ENCODE assay signal across 10 cellular contexts in the genomic region with DNA sequence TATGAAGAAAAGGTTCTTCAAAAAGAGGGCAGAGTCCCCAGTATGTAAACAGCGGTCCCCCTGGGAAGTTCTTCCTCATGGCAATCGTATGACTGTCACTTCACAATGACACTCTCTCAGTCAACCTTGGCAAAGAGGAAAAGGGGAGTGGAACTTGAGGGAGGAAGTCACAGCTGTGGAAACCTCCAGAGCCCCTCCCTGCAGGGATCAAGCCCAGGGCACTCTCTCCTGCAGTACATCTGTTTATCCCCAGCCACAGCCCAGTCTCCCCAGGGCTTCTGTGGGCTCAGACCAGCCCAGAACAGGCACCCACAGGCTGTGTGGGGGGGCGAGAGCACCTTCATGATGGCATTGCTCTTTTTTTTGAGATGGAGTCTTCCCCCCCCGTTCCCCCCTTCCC. TPM values are rescaled to one million over a fixed set of nuclear protein-coding genes. Genes with fewer than 3 reads are reported as not detected.
DNase-seq lines count a peak whose midpoint lies in the region; ATAC-seq and TF ChIP-seq lines count a peak whose summit lies in the region.
"Had no signal": no experiment of that assay in that cellular context is flagged by ENCODE, and none has a peak within 500 bp of the region (broad histone marks: within the 10 kb centered on the region; RNA-seq: fewer than 3 reads in every experiment).

No MANE protein-coding gene starts in this region.

- H3K9me3 Mint-ChIP-seq in activated B cell treated with CpG ODN at 0.5 μM for 24 hours (no peaks in the 10 kb centered on the region), neural crest cell (no peaks in the 10 kb centered on the region), progenitor cell of endocrine pancreas (ENCODE audit: low read depth) (no peaks in the 10 kb centered on the region)

- H3K4me1 Mint-ChIP-seq in activated B cell treated with CpG ODN at 0.5 μM for 24 hours: peaks cover 24% of the 10 kb centered on the region
- H3K4me1 Mint-ChIP-seq in neural crest cell: peaks cover 17% of the 10 kb centered on the region
- peaks cover 9% of the 10 kb centered on the region for H3K4me1 Mint-ChIP-seq in progenitor cell of endocrine pancreas (ENCODE audit: low read depth)

- in situ Hi-C loops in KBM-7 (cut with MboI; ENCODE audit: low pct_unique_long_range_greater_than_20kb, low sequenced_read_pairs): no loop called here

- DNase-seq in DMS 273 (lab: John Stamatoyannopoulos, UW; ENCODE audit: unreplicated experiment) (peak; percentile 23), DMS 273 treated with DMSO at 0.1 percent for 48 hours (lab: John Stamatoyannopoulos, UW) (no peak), KBM-7 (peak; percentile 75), activated B cell treated with CpG ODN at 0.5 μM for 24 hours (no peak), neural crest cell (ENCODE audit: low read depth, low spot score) (no peak), NCI-H748 treated with DMSO at 0.1 percent for 48 hours (lab: John Stamatoyannopoulos, UW) (no peak), progenitor cell of endocrine pancreas (ENCODE audit: low spot score, unreplicated experiment) (no peak)
- DNase-seq: NCI-H524, T-helper 9 cell had no signal

- intact Hi-C loops in activated B cell treated with CpG ODN at 0.5 μM for 24 hours (cut with micrococcal nuclease): no loop called here

- POLR2A ChIA-PET in activated B cell treated with CpG ODN at 0.5 μM for 24 hours (lab: Charles Lee): interaction anchor here (0.5 to 1.1 kb wide), 3 partner anchors 28 to 430 kb away, joined by 5 to 10 read pairs (median 7); a partner anchor contains a TSS

- H3K36me3 Mint-ChIP-seq in activated B cell treated with CpG ODN at 0.5 μM for 24 hours (ENCODE audit: low read depth) (peaks cover 3% of the 10 kb centered on the region), neural crest cell (ENCODE audit: low read depth) (no peaks in the 10 kb centered on the region), progenitor cell of endocrine pancreas (ENCODE audit: insufficient read depth) (no peaks in the 10 kb centered on the region)

- peak overlapping the region; percentile 81 for H3K4me3 Mint-ChIP-seq in activated B cell treated with CpG ODN at 0.5 μM for 24 hours
- H3K4me3 Mint-ChIP-seq in neural crest cell: peak overlapping the region; percentile 72
- H3K4me3 Mint-ChIP-seq in progenitor cell of endocrine pancreas (ENCODE audit: low read depth): no peak overlapping the region

- H3K27ac Mint-ChIP-seq in activated B cell treated with CpG ODN at 0.5 μM for 24 hours (no peak overlapping the region), neural crest cell (ENCODE audit: unreplicated experiment) (no peak overlapping the region), progenitor cell of endocrine pancreas (no peak overlapping the region)

- ATAC-seq in activated B cell treated with CpG ODN at 0.5 μM for 24 hours (ENCODE audit: low read depth) (no peak), HG03175 (IDR thresholded peaks at IDR 0.05; ENCODE audit: unreplicated experiment) (no peak)

- TF ChIP-seq CTCF in activated B cell treated with CpG ODN at 0.5 μM for 24 hours (IDR thresholded peaks at IDR 0.05) (no peak), neural crest cell (conservative IDR thresholded peaks at IDR 0.05) (no peak), progenitor cell of endocrine pancreas (IDR thresholded peaks at IDR 0.05; ENCODE audit: unreplicated experiment) (no peak)

- H3K27me3 Mint-ChIP-seq in activated B cell treated with CpG ODN at 0.5 μM for 24 hours (no peaks in the 10 kb centered on the region), neural crest cell (ENCODE audit: low read depth) (peaks cover 7% of the 10 kb centered on the region), progenitor cell of endocrine pancreas (peaks cover 6% of the 10 kb centered on the region)

- CTCF ChIA-PET in activated B cell treated with CpG ODN at 0.5 μM for 24 hours (lab: Charles Lee): no interaction called here

RNA-seq across cellular contexts. Expression of a gene that starts 2.0 kb away (rescaled TPM):
- total RNA-seq in activated B cell treated with CpG ODN at 0.5 μM for 24 hours: 27.6 and 31.9 TPM in 2 replicates
- 53.9 and 59.0 TPM in 2 replicates for total RNA-seq in neural crest cell
- 65.8 and 69.2 TPM in 2 replicates for total RNA-seq in progenitor cell of endocrine pancreas

RNA-seq across cellular contexts. Expression of a gene that starts 29.3 kb away (rescaled TPM):
- total RNA-seq in activated B cell treated with CpG ODN at 0.5 μM for 24 hours: not detected in 2 replicates
- 81.6 and 83.4 TPM in 2 replicates for total RNA-seq in neural crest cell
- 170 and 174 TPM in 2 replicates for total RNA-seq in progenitor cell of endocrine pancreas

RNA-seq across cellular contexts. Expression of a gene that starts 44.1 kb away (rescaled TPM):
- total RNA-seq in activated B cell treated with CpG ODN at 0.5 μM for 24 hours (70.7 and 78.3 TPM in 2 replicates), neural crest cell (47.2 and 58.6 TPM in 2 replicates), progenitor cell of endocrine pancreas (46.3 and 51.6 TPM in 2 replicates)

Comparison
In these comparisons a context has a peak if more than half of its experiments do, and no peak if none do; other contexts are left out.
1. DNase-seq: peak in DMS 273 (single experiment) and KBM-7 (single experiment); none in DMS 273 treated with DMSO at 0.1 percent for 48 hours (single experiment), activated B cell treated with CpG ODN at 0.5 μM for 24 hours (single experiment), neural crest cell (single experiment), NCI-H748 treated with DMSO at 0.1 percent for 48 hours (single experiment) and progenitor cell of endocrine pancreas (single experiment).
2. RNA of a gene that starts 29.3 kb away (total RNA-seq): 170 to 174 TPM in progenitor cell of endocrine pancreas and 81.6 to 83.4 TPM in neural crest cell; not detected in activated B cell treated with CpG ODN at 0.5 μM for 24 hours; every median in the first group is over 10 times any median in the second.